In genomic region chr12:51904951-51905471, GRCh38 we compare ENCODE assay signal across 10 cellular contexts. TPM values are rescaled to one million over a fixed set of nuclear protein-coding genes. Genes with fewer than 3 reads are reported as not detected.
DNase-seq lines count a peak whose midpoint lies in the region; ATAC-seq and TF ChIP-seq lines count a peak whose summit lies in the region.
"Had no signal": no experiment of that assay in that cellular context is flagged by ENCODE, and none has a peak within 500 bp of the region (broad histone marks: within the 10 kb centered on the region; RNA-seq: fewer than 3 reads in every experiment).

No MANE protein-coding gene starts in this region.

- DNase-seq in DMS 273 (lab: John Stamatoyannopoulos, UW; ENCODE audit: unreplicated experiment) (peak; percentile 69), adrenal gland (peak in 2 of 7 donors; percentile 9 to 10), heart left ventricle (peak; percentile 53 to 72 (median 60)), skeletal muscle cell (ENCODE audit: low read depth) (peak; percentile 47), amygdala (lab: John Stamatoyannopoulos, UW) (no peak), NCI-H526 (lab: John Stamatoyannopoulos, UW) (no peak), hypothalamus (lab: John Stamatoyannopoulos, UW) (no peak)
- no peak for DNase-seq in activated T-cell treated with anti-CD3 and anti-CD28 coated beads, Interleukin-2, amount 50 U/mL, for 24 hours
- DNase-seq: activated CD4-positive, alpha-beta T cell treated with anti-CD3 and anti-CD28 coated beads for 48 hours had no signal

- no peaks in the 10 kb centered on the region for H3K9me3 Mint-ChIP-seq in activated T-cell treated with anti-CD3 and anti-CD28 coated beads, Interleukin-2, amount 50 U/mL, for 24 hours

- H3K4me3 ChIP-seq in adrenal gland = no peak overlapping the region
- peak overlapping the region in 4 of 12 donors; percentile 15 to 69 (median 24) for H3K4me3 ChIP-seq in heart left ventricle
- no peak overlapping the region for H3K4me3 ChIP-seq in skeletal muscle cell (ENCODE audit: low read depth, low read length)

- no peaks in the 10 kb centered on the region for H3K36me3 Mint-ChIP-seq in activated T-cell treated with anti-CD3 and anti-CD28 coated beads, Interleukin-2, amount 50 U/mL, for 24 hours (ENCODE audit: low read depth)

- H3K27me3 Mint-ChIP-seq in activated T-cell treated with anti-CD3 and anti-CD28 coated beads, Interleukin-2, amount 50 U/mL, for 24 hours = peaks cover 26% of the 10 kb centered on the region

- TF ChIP-seq POLR2A in adrenal gland (IDR thresholded peaks at IDR 0.05) = no peak
- no peak for TF ChIP-seq POLR2A in heart left ventricle (IDR thresholded peaks at IDR 0.05)

- H3K27me3 ChIP-seq in adrenal gland = peaks cover 10% of the 10 kb centered on the region
- peaks cover 0 to 22% (median 5%) of the 10 kb centered on the region in 9 donors for H3K27me3 ChIP-seq in heart left ventricle

- no peaks in the 10 kb centered on the region for H3K9me3 ChIP-seq in adrenal gland (replicated peaks in 1 of 3)
- H3K9me3 ChIP-seq in heart left ventricle = peaks cover 0 to 3% (median 0%) of the 10 kb centered on the region in 12 donors

- H3K4me1 ChIP-seq in adrenal gland (replicated peaks in 1 of 2) (peaks cover 0 to 25% of the 10 kb centered on the region in 2 donors), heart left ventricle (peaks cover 0 to 56% (median 45%) of the 10 kb centered on the region in 12 donors)

- H3K27ac ChIP-seq in adrenal gland (peak overlapping the region in 4 of 5 donors; percentile 49 to 93 (median 83)), heart left ventricle (peak overlapping the region; percentile 87 to 98 (median 94))

- H3K27ac Mint-ChIP-seq in activated T-cell treated with anti-CD3 and anti-CD28 coated beads, Interleukin-2, amount 50 U/mL, for 24 hours = no peak overlapping the region

- no peaks in the 10 kb centered on the region for H3K36me3 ChIP-seq in adrenal gland (replicated peaks in 1 of 2)
- H3K36me3 ChIP-seq in heart left ventricle = no peaks in the 10 kb centered on the region

- peak; percentile 62 to 79 (median 76) for ATAC-seq in heart left ventricle

- H3K4me3 Mint-ChIP-seq in activated T-cell treated with anti-CD3 and anti-CD28 coated beads, Interleukin-2, amount 50 U/mL, for 24 hours = no peak overlapping the region

- 48 to 85% (median 57%) methylated on average over 1 of the region's 1 CpG for WGBS in adrenal gland, 4 donors
- 31 to 49% (median 39%) methylated on average over 1 of the region's 1 CpG for WGBS in heart left ventricle, 4 donors

- intact Hi-C loops in adrenal gland (cut with DNase I) (no loop called here), heart left ventricle (cut with DNase I) (loop anchor here in 2 of 10 donors (5.0 to 10.0 kb wide), 2 partner anchors 117 to 180 kb away; no protein-coding TSS in a partner anchor)

- TF ChIP-seq CTCF in adrenal gland (IDR thresholded peaks at IDR 0.05) (no peak), heart left ventricle (IDR thresholded peaks at IDR 0.05) (no peak)

- no peaks in the 10 kb centered on the region for H3K4me1 Mint-ChIP-seq in activated T-cell treated with anti-CD3 and anti-CD28 coated beads, Interleukin-2, amount 50 U/mL, for 24 hours (ENCODE audit: low read depth)

RNA-seq across cellular contexts. Expression of gene ACVRL1, which starts 2.3 kb away (rescaled TPM):
- 100 to 1,000 TPM in 1 of 8 donors, 10 to 100 TPM in 7; 33.6 to 117 (median 52.4) TPM for total RNA-seq in adrenal gland
- 10 to 100 TPM in 2 of 3 donors, 1 to 10 TPM in 1; 7.8 to 29.4 (median 27.6) TPM for polyA plus RNA-seq in adrenal gland
- 100 to 1,000 TPM in 1 of 9 donors, 10 to 100 TPM in 8; 23.5 to 116 (median 33.4) TPM for total RNA-seq in heart left ventricle
- polyA plus RNA-seq in heart left ventricle = 10 to 100 TPM; 20.5 to 35.1 TPM

RNA-seq across cellular contexts. Expression of gene ANKRD33, which starts 17.1 kb away (rescaled TPM):
- total RNA-seq in adrenal gland (under 1 TPM in 1 of 8 donors, not detected in 7; 0.41 TPM), heart left ventricle (not detected)
- polyA plus RNA-seq in adrenal gland (under 1 TPM in 1 of 3 donors, not detected in 2; 0.24 TPM), heart left ventricle (not detected)
- total RNA-seq: renal cortical epithelial cell had no signal

RNA-seq across cellular contexts. Expression of gene ACVR1B, which starts 46.5 kb away (rescaled TPM):
- total RNA-seq in adrenal gland (10 to 100 TPM in 7 of 8 donors, 1 to 10 TPM in 1; 6.3 to 26.3 (median 16.4) TPM), heart left ventricle (10 to 100 TPM in 7 of 9 donors, 1 to 10 TPM in 2; 7.4 to 19.8 (median 11.6) TPM)
- polyA plus RNA-seq in adrenal gland (10 to 100 TPM in 2 of 3 donors, 1 to 10 TPM in 1; 9.5 to 14.1 (median 13.8) TPM), heart left ventricle (10 to 100 TPM in 1 of 2 donors, 1 to 10 TPM in 1; 7.7 to 13.3 TPM)

RNA-seq across cellular contexts. Expression of gene FIGNL2, which starts 56.5 kb away (rescaled TPM):
- total RNA-seq in adrenal gland (under 1 TPM in 7 of 8 donors, not detected in 1; 0.23 to 0.32 (median 0.26) TPM), heart left ventricle (under 1 TPM; 0.13 to 0.93 (median 0.35) TPM)
- polyA plus RNA-seq in adrenal gland (under 1 TPM; 0.04 to 0.17 (median 0.16) TPM), heart left ventricle (under 1 TPM; 0.17 to 0.23 TPM)

Comparison
In these comparisons a context has a peak if more than half of its experiments do, and no peak if none do; other contexts are left out.
1. DNase-seq: peak in DMS 273 (single experiment), heart left ventricle (5 of 5) and skeletal muscle cell (single experiment); none in amygdala (0 of 56), activated T-cell treated with anti-CD3 and anti-CD28 coated beads, Interleukin-2, amount 50 U/mL, for 24 hours (single experiment), NCI-H526 (0 of 2) and hypothalamus (0 of 51).